10 cellular contexts compared by ENCODE assay signal in genomic region chrX:71144651-71145050, GRCh38. TPM values are rescaled to one million over a fixed set of nuclear protein-coding genes. Genes with fewer than 3 reads are reported as not detected.
A peak's percentile ranks its signal among the peaks of the same experiment; 100 is the strongest.
DNase-seq lines count a peak whose midpoint lies in the region; ATAC-seq, FAIRE-seq and TF ChIP-seq lines count a peak whose summit lies in the region.
"Had no signal": no experiment of that assay in that cellular context is flagged by ENCODE, and none has a peak within 500 bp of the region (broad histone marks: within the 10 kb centered on the region; RNA-seq: fewer than 3 reads in every experiment).

TSS of gene NLGN3 (plus strand) at chrX:71144841. CDS start at chrX:71147750, 2,909 bp downstream.

- H3K27ac ChIP-seq in astrocyte (ENCODE audit: low read depth, low read length), result no peak within 1 kb of the TSS

- peak; percentile 4 for DNase-seq in NCI-H146 (lab: John Stamatoyannopoulos, UW)
- DNase-seq in NCI-H146 treated with DMSO at 0.1 percent for 48 hours (lab: John Stamatoyannopoulos, UW; ENCODE audit: unreplicated experiment), result no peak
- DNase-seq in astrocyte (ENCODE audit: low read depth), result no peak
- DNase-seq in immature natural killer cell, result no peak
- DNase-seq in activated CD8-positive, alpha-beta T cell treated with anti-CD3 and anti-CD28 coated beads, Interleukin-2, amount 10 ng/mL, durations not matched to agents 7 days and 5 days, result no peak
- DNase-seq in mesenteric fat pad (ENCODE audit: low spot score), result no peak
- DNase-seq in hepatic stellate cell (ENCODE audit: low spot score), result no peak
- DNase-seq: SHP77 treated with DMSO at 0.1 percent for 48 hours had no signal

- H3K9me3 ChIP-seq in astrocyte (ENCODE audit: insufficient read depth, low read depth, low read length), result no peaks in the 10 kb centered on the region

- H3K79me2 ChIP-seq in astrocyte (ENCODE audit: insufficient read depth, low read length), result no peaks in the 10 kb centered on the region

- ATAC-seq in stimulated activated memory B cell treated with anti-CD40 and anti-IgM and Interleukin-4, amounts not matched to agents 10 μg/mL and 1 μg/mL and 100 μg/mL, for 72 hours, result no peak
- no peak for ATAC-seq in activated CD8-positive, alpha-beta T cell treated with anti-CD3 and anti-CD28 coated beads, Interleukin-2, amount 10 ng/mL, durations not matched to agents 7 days and 5 days

- H3K27ac Mint-ChIP-seq in astrocyte (ENCODE audit: unreplicated experiment) (peak within 1 kb of the TSS; percentile 66), immature natural killer cell (no peak within 1 kb of the TSS)
- no peak within 1 kb of the TSS for H3K27ac Mint-ChIP-seq in stimulated activated memory B cell treated with anti-CD40 and anti-IgM and Interleukin-4, amounts not matched to agents 10 μg/mL and 1 μg/mL and 100 μg/mL, for 72 hours
- no peak within 1 kb of the TSS for H3K27ac Mint-ChIP-seq in activated CD8-positive, alpha-beta T cell treated with anti-CD3 and anti-CD28 coated beads, Interleukin-2, amount 10 ng/mL, durations not matched to agents 7 days and 5 days

- no peaks in the 10 kb centered on the region for H3K4me1 ChIP-seq in astrocyte (ENCODE audit: insufficient read depth, low read length)

- H4K20me1 ChIP-seq in astrocyte (ENCODE audit: insufficient read depth, low read length), result no peaks in the 10 kb centered on the region

- no peak for FAIRE-seq in astrocyte (lab: Jason Lieb, UNC)

- no peak within 1 kb of the TSS for H3K4me3 ChIP-seq in astrocyte (ENCODE audit: insufficient read depth, low read depth, low read length)

- H3K4me2 ChIP-seq in astrocyte (ENCODE audit: low read length), result peak within 1 kb of the TSS; percentile 86

- CTCF ChIA-PET in activated CD8-positive, alpha-beta T cell treated with anti-CD3 and anti-CD28 coated beads, Interleukin-2, amount 10 ng/mL, durations not matched to agents 7 days and 5 days (lab: Charles Lee), result no interaction called here

- TF ChIP-seq CTCF in astrocyte (IDR thresholded peaks at IDR 0.05; ENCODE audit: insufficient read depth, low read depth, low read length), result no peak

- H3K36me3 Mint-ChIP-seq in astrocyte (ENCODE audit: low read depth, unreplicated experiment) (no peaks in the 10 kb centered on the region), immature natural killer cell (peaks cover 0 to 6% (median 0%) of the 10 kb centered on the region in 3 donors)
- H3K36me3 Mint-ChIP-seq in stimulated activated memory B cell treated with anti-CD40 and anti-IgM and Interleukin-4, amounts not matched to agents 10 μg/mL and 1 μg/mL and 100 μg/mL, for 72 hours, result no peaks in the 10 kb centered on the region
- peaks cover 10% of the 10 kb centered on the region for H3K36me3 Mint-ChIP-seq in activated CD8-positive, alpha-beta T cell treated with anti-CD3 and anti-CD28 coated beads, Interleukin-2, amount 10 ng/mL, durations not matched to agents 7 days and 5 days (ENCODE audit: low read depth)
- H3K36me3 Mint-ChIP-seq: activated naive CD8-positive, alpha-beta T cell had no signal

- H2AFZ ChIP-seq in astrocyte (ENCODE audit: low read depth, low read length), result no peak within 1 kb of the TSS

- no peaks in the 10 kb centered on the region for H3K27me3 ChIP-seq in astrocyte (ENCODE audit: insufficient read depth, low read length)

- POLR2A ChIA-PET in activated CD8-positive, alpha-beta T cell treated with anti-CD3 and anti-CD28 coated beads, Interleukin-2, amount 10 ng/mL, durations not matched to agents 7 days and 5 days (lab: Charles Lee), result no interaction called here

- H3K4me1 Mint-ChIP-seq in astrocyte (ENCODE audit: low read depth, unreplicated experiment), result peaks cover 4% of the 10 kb centered on the region
- H3K4me1 Mint-ChIP-seq in immature natural killer cell, result peaks cover 12 to 16% of the 10 kb centered on the region in 2 donors
- H3K4me1 Mint-ChIP-seq in stimulated activated memory B cell treated with anti-CD40 and anti-IgM and Interleukin-4, amounts not matched to agents 10 μg/mL and 1 μg/mL and 100 μg/mL, for 72 hours, result peaks cover 13% of the 10 kb centered on the region
- H3K4me1 Mint-ChIP-seq in activated CD8-positive, alpha-beta T cell treated with anti-CD3 and anti-CD28 coated beads, Interleukin-2, amount 10 ng/mL, durations not matched to agents 7 days and 5 days (ENCODE audit: low read depth), result peaks cover 16% of the 10 kb centered on the region

- H3K27me3 Mint-ChIP-seq in astrocyte (ENCODE audit: low read depth, unreplicated experiment) (no peaks in the 10 kb centered on the region), immature natural killer cell (ENCODE audit: low read depth in 3 of 3) (peaks cover 0 to 14% (median 6%) of the 10 kb centered on the region in 3 donors)
- no peaks in the 10 kb centered on the region for H3K27me3 Mint-ChIP-seq in stimulated activated memory B cell treated with anti-CD40 and anti-IgM and Interleukin-4, amounts not matched to agents 10 μg/mL and 1 μg/mL and 100 μg/mL, for 72 hours
- no peaks in the 10 kb centered on the region for H3K27me3 Mint-ChIP-seq in activated CD8-positive, alpha-beta T cell treated with anti-CD3 and anti-CD28 coated beads, Interleukin-2, amount 10 ng/mL, durations not matched to agents 7 days and 5 days (ENCODE audit: low read depth)
- H3K27me3 Mint-ChIP-seq: activated naive CD8-positive, alpha-beta T cell had no signal

- H3K4me3 Mint-ChIP-seq in astrocyte (ENCODE audit: unreplicated experiment) (no peak within 1 kb of the TSS), immature natural killer cell (peak within 1 kb of the TSS; percentile 3 to 50 (median 42))
- H3K4me3 Mint-ChIP-seq in stimulated activated memory B cell treated with anti-CD40 and anti-IgM and Interleukin-4, amounts not matched to agents 10 μg/mL and 1 μg/mL and 100 μg/mL, for 72 hours, result peak within 1 kb of the TSS; percentile 44
- no peak within 1 kb of the TSS for H3K4me3 Mint-ChIP-seq in activated CD8-positive, alpha-beta T cell treated with anti-CD3 and anti-CD28 coated beads, Interleukin-2, amount 10 ng/mL, durations not matched to agents 7 days and 5 days

- peaks cover 2% of the 10 kb centered on the region for H3K36me3 ChIP-seq in astrocyte (ENCODE audit: insufficient read depth, low read length)

- peak within 1 kb of the TSS; percentile 58 for H3K9ac ChIP-seq in astrocyte (ENCODE audit: low read length)

- no peaks in the 10 kb centered on the region for H3K9me3 Mint-ChIP-seq in astrocyte (ENCODE audit: unreplicated experiment)
- H3K9me3 Mint-ChIP-seq in immature natural killer cell, result no peaks in the 10 kb centered on the region
- no peaks in the 10 kb centered on the region for H3K9me3 Mint-ChIP-seq in stimulated activated memory B cell treated with anti-CD40 and anti-IgM and Interleukin-4, amounts not matched to agents 10 μg/mL and 1 μg/mL and 100 μg/mL, for 72 hours
- no peaks in the 10 kb centered on the region for H3K9me3 Mint-ChIP-seq in activated CD8-positive, alpha-beta T cell treated with anti-CD3 and anti-CD28 coated beads, Interleukin-2, amount 10 ng/mL, durations not matched to agents 7 days and 5 days (ENCODE audit: insufficient read depth)

RNA-seq across cellular contexts. Expression of gene NLGN3, which starts in this region (rescaled TPM):
- total RNA-seq in astrocyte (0.84 and 0.93 TPM in 2 replicates), mesenteric fat pad (0.48 TPM)
- polyA plus RNA-seq in immature natural killer cell, result under 1 TPM in 2 of 3 donors, not detected in 1; 0.07 to 0.08 TPM
- under 1 TPM; 0.74 to 0.83 TPM for total RNA-seq in activated CD8-positive, alpha-beta T cell treated with anti-CD3 and anti-CD28 coated beads, Interleukin-2, amount 10 ng/mL, durations not matched to agents 7 days and 5 days

Comparison
In these comparisons a context has a peak if more than half of its experiments do, and no peak if none do; other contexts are left out.
1. H3K4me3 Mint-ChIP-seq: peak in immature natural killer cell (5 of 5) and stimulated activated memory B cell treated with anti-CD40 and anti-IgM and Interleukin-4, amounts not matched to agents 10 μg/mL and 1 μg/mL and 100 μg/mL, for 72 hours (single experiment); none in astrocyte (single experiment) and activated CD8-positive, alpha-beta T cell treated with anti-CD3 and anti-CD28 coated beads, Interleukin-2, amount 10 ng/mL, durations not matched to agents 7 days and 5 days (single experiment).